ENCODE assay signal across 21 cellular contexts in the genomic region with DNA sequence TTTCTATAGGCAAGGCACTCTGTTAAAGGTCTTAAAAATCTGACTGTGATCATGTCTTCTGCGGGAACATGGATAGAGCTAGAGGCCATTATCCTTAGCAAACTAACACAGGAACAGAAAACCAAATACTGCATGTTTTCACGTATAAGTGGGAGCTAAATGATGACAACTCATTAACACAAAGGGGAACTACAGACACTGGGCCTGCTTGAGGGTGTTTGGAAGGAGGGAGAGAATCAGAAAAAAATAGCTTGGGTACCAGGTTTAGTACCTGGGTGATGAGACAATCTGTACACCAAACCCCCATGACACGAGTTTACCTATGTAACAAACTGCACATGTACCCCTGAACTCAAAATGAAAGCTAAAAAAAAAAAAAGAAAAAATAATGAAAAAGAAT.
"Had no signal": no experiment of that assay in that cellular context is flagged by ENCODE, and none has a peak within 500 bp of the region (broad histone marks: within the 10 kb centered on the region; RNA-seq: fewer than 3 reads in every experiment).

No MANE protein-coding gene starts in this region.

- H3K36me3 ChIP-seq: heart left ventricle, suprapubic skin, thyroid gland, uterus had no signal

- H3K27ac Mint-ChIP-seq: mesothelial cell of epicardium; natural killer cell; stimulated activated effector memory CD8-positive, alpha-beta T cell treated with anti-CD3 and anti-CD28 coated beads, Interleukin-12 subunit alpha, Interleukin-12 subunit beta, amount 100 ng/mL, for 72 hours; type B pancreatic cell had no signal

- H3K4me1 ChIP-seq: suprapubic skin, thyroid gland, uterus had no signal

- H3K4me3 Mint-ChIP-seq: mesothelial cell of epicardium; natural killer cell; neural crest cell; stimulated activated effector memory CD8-positive, alpha-beta T cell treated with anti-CD3 and anti-CD28 coated beads, Interleukin-12 subunit alpha, Interleukin-12 subunit beta, amount 100 ng/mL, for 72 hours; type B pancreatic cell had no signal

- H3K4me3 ChIP-seq: coronary artery, dorsolateral prefrontal cortex, heart left ventricle, suprapubic skin, thyroid gland, uterus had no signal

- H3K36me3 Mint-ChIP-seq: natural killer cell; stimulated activated effector memory CD8-positive, alpha-beta T cell treated with anti-CD3 and anti-CD28 coated beads, Interleukin-12 subunit alpha, Interleukin-12 subunit beta, amount 100 ng/mL, for 72 hours had no signal

- H3K9me3 ChIP-seq: heart left ventricle, suprapubic skin, thyroid gland, uterus had no signal

- H3K27ac ChIP-seq: coronary artery, heart left ventricle, suprapubic skin, thyroid gland, uterus had no signal

- H3K4me1 Mint-ChIP-seq: natural killer cell; stimulated activated effector memory CD8-positive, alpha-beta T cell treated with anti-CD3 and anti-CD28 coated beads, Interleukin-12 subunit alpha, Interleukin-12 subunit beta, amount 100 ng/mL, for 72 hours had no signal

- ATAC-seq: heart left ventricle; left lobe of liver; natural killer cell; stimulated activated effector memory CD8-positive, alpha-beta T cell treated with anti-CD3 and anti-CD28 coated beads, Interleukin-12 subunit alpha, Interleukin-12 subunit beta, amount 100 ng/mL, for 72 hours; stimulated activated naive CD8-positive, alpha-beta T cell treated with anti-CD3 and anti-CD28 coated beads, Interleukin-15, Interleukin-2, amounts not matched to agents 100 U/mL and 50 U/mL, for 24 hours had no signal

- H3K27me3 Mint-ChIP-seq: type B pancreatic cell had no signal

- H3K9me3 Mint-ChIP-seq: mesothelial cell of epicardium, neural crest cell, type B pancreatic cell had no signal

- H3K27me3 ChIP-seq: dorsolateral prefrontal cortex, heart left ventricle, suprapubic skin, thyroid gland, uterus had no signal

- DNase-seq: dorsolateral prefrontal cortex; effector CD8-positive, alpha-beta T cell; foreskin melanocyte; heart left ventricle; hypothalamus; natural killer cell; posterior cingulate gyrus; small intestine; stimulated activated CD4-positive, alpha-beta T cell treated with anti-CD3 and anti-CD28 coated beads, Interleukin-2, amount 100 ng/mL, for 48 hours; stimulated activated CD8-positive, alpha-beta memory T cell treated with anti-CD3 and anti-CD28 coated beads, Interleukin-4, amount 100 ng/mL, for 48 hours; stimulated activated naive CD8-positive, alpha-beta T cell treated with anti-CD3 and anti-CD28 coated beads, Interleukin-15, Interleukin-2, amounts not matched to agents 100 U/mL and 50 U/mL, for 24 hours; thyroid gland; uterus had no signal

- FAIRE-seq: islet of Langerhans, small intestine had no signal
